In genomic region chrX:11111038-11111851, GRCh38 we compare ENCODE assay signal across 7 cellular contexts. TPM values are rescaled to one million over a fixed set of nuclear protein-coding genes. Genes with fewer than 3 reads are reported as not detected.
DNase-seq lines count a peak whose midpoint lies in the region; ATAC-seq and TF ChIP-seq lines count a peak whose summit lies in the region.

Gene HCCS, plus strand, starts transcription at chrX:11111332. Its CDS starts 729 bp downstream, at chrX:11112061.

- no peak within 1 kb of the TSS for H3K4me3 Mint-ChIP-seq in T-helper 2 cell treated with Interferon-gamma antibody and Interleukin-4, amounts not matched to agents 5 μg/mL and 100 μg/mL, for 36 hours

- no peaks in the 10 kb centered on the region for H3K27me3 Mint-ChIP-seq in T-helper 2 cell treated with Interferon-gamma antibody and Interleukin-4, amounts not matched to agents 5 μg/mL and 100 μg/mL, for 36 hours (ENCODE audit: low read depth)

- no peak for TF ChIP-seq CTCF in ascending aorta (IDR thresholded peaks at IDR 0.05)

- under 1% methylated on average over 57 of the region's 58 CpGs for WGBS in right cardiac atrium

- intact Hi-C loops in ascending aorta (cut with DNase I) = loop anchor here (1.0 to 5.0 kb wide), 2 partner anchors 474 to 648 kb away; no protein-coding TSS in a partner anchor
- intact Hi-C loops in right cardiac atrium (cut with DNase I) = no loop called here

- peaks cover 7% of the 10 kb centered on the region for H3K4me1 Mint-ChIP-seq in T-helper 2 cell treated with Interferon-gamma antibody and Interleukin-4, amounts not matched to agents 5 μg/mL and 100 μg/mL, for 36 hours (ENCODE audit: low read depth)

- peaks cover 0 to 6% of the 10 kb centered on the region in 2 donors for H3K36me3 ChIP-seq in ascending aorta

- peaks cover 11% of the 10 kb centered on the region for H3K36me3 Mint-ChIP-seq in T-helper 2 cell treated with Interferon-gamma antibody and Interleukin-4, amounts not matched to agents 5 μg/mL and 100 μg/mL, for 36 hours (ENCODE audit: low read depth)

- H3K9me3 ChIP-seq in ascending aorta (no peaks in the 10 kb centered on the region), right cardiac atrium (ENCODE audit: control insufficient read depth, low read length) (no peaks in the 10 kb centered on the region)

- peak within 1 kb of the TSS; percentile 70 to 83 for H3K27ac ChIP-seq in ascending aorta
- peak within 1 kb of the TSS; percentile 60 for H3K27ac ChIP-seq in right cardiac atrium (ENCODE audit: low read length)

- peak; percentile 62 for DNase-seq in NCI-H2029 (lab: John Stamatoyannopoulos, UW)
- DNase-seq in T-helper 2 cell treated with Interferon-gamma antibody and Interleukin-4, amounts not matched to agents 5 μg/mL and 100 μg/mL, for 36 hours (ENCODE audit: low spot score) = peak; percentile 79
- DNase-seq in ascending aorta (ENCODE audit: low spot score in 2 of 2) = peak; percentile 50 to 91
- DNase-seq in right cardiac atrium = peak; percentile 85 to 94 (median 94)
- DNase-seq in renal cortical epithelial cell (ENCODE audit: low read depth) = peak; percentile 65

- H3K4me1 ChIP-seq in ascending aorta (peaks cover 0 to 9% of the 10 kb centered on the region in 2 donors), right cardiac atrium (ENCODE audit: control insufficient read depth, insufficient read depth, low read length) (peaks cover 1% of the 10 kb centered on the region)

- H3K4me3 ChIP-seq in ascending aorta (peak within 1 kb of the TSS; percentile 52 to 74), right cardiac atrium (ENCODE audit: low read length) (peak within 1 kb of the TSS; percentile 52)

- no peaks in the 10 kb centered on the region for H3K27me3 ChIP-seq in ascending aorta
- H3K27me3 ChIP-seq in right cardiac atrium (ENCODE audit: control insufficient read depth, insufficient read depth) = no peaks in the 10 kb centered on the region

- ATAC-seq in GM18502 (IDR thresholded peaks at IDR 0.05; ENCODE audit: poor library complexity, unreplicated experiment) = peak; percentile 93
- ATAC-seq in HG02885 (IDR thresholded peaks at IDR 0.05; ENCODE audit: poor library complexity, unreplicated experiment) = peak; percentile 88
- ATAC-seq in right cardiac atrium = peak; percentile 98 to 99

- H3K9me3 Mint-ChIP-seq in T-helper 2 cell treated with Interferon-gamma antibody and Interleukin-4, amounts not matched to agents 5 μg/mL and 100 μg/mL, for 36 hours = no peaks in the 10 kb centered on the region

- H3K27ac Mint-ChIP-seq in T-helper 2 cell treated with Interferon-gamma antibody and Interleukin-4, amounts not matched to agents 5 μg/mL and 100 μg/mL, for 36 hours = peak within 1 kb of the TSS; percentile 96

RNA-seq across cellular contexts. Expression of gene HCCS, which starts in this region (rescaled TPM):
- total RNA-seq in ascending aorta (65.0 TPM), right cardiac atrium (10 to 100 TPM; 40.9 to 63.0 (median 55.9) TPM), renal cortical epithelial cell (28.1 and 38.5 TPM in 2 replicates)
- 48.3 TPM for polyA plus RNA-seq in right cardiac atrium

Comparison
In these comparisons a context has a peak if more than half of its experiments do, and no peak if none do; other contexts are left out.
1. Peak in every context shown above with its lines: DNase-seq, ATAC-seq, H3K4me3 ChIP-seq and H3K27ac ChIP-seq.